14 cellular contexts compared by ENCODE assay signal in the genomic region with DNA sequence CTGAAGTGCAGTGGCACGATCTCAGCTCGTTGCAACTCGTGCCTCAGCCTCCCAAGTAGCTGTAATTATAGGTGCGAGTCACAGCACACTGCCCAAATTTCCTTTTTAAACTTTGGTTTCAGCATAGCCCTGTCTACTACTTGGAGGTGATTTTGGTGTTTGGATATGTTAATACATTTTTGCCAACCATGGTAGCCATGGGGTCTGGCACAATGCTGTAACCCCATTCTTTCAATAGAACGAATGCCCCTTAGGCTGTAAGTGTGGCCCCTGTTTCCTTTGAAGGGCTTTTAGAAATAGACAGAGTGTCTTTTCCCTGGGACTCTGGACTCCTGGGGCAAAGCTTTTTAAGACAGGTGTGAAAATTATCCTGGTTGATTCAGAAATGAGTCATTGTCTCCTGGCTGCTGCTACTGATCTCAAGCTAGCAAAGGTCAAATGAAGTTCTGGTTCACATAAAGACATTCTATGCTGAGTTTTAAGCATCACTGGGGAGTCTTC.
DNase-seq lines count a peak whose midpoint lies in the region; ATAC-seq and TF ChIP-seq lines count a peak whose summit lies in the region.
"Had no signal": no experiment of that assay in that cellular context is flagged by ENCODE, and none has a peak within 500 bp of the region (broad histone marks: within the 10 kb centered on the region; RNA-seq: fewer than 3 reads in every experiment).

No MANE protein-coding gene starts in this region.

- H3K9ac ChIP-seq in DND-41 (ENCODE audit: low read depth, low read length) = no peak overlapping the region
- H3K9ac ChIP-seq in SU-DHL-6 (ENCODE audit: low read length) = no peak overlapping the region
- H3K9ac ChIP-seq: neural progenitor cell had no signal

- ATAC-seq in DND-41 (ENCODE audit: insufficient read depth, low read depth) (no peak), HG02759 (IDR thresholded peaks at IDR 0.05; ENCODE audit: unreplicated experiment) (peak; percentile 3), GM21737 (IDR thresholded peaks at IDR 0.05; ENCODE audit: unreplicated experiment) (no peak)

- DNase-seq in DND-41 (no peak), iris pigment epithelial cell (ENCODE audit: low read depth) (peak; percentile 82), NOMO-1 treated with dmso at 0.1 percent for 144 hours (lab: John Stamatoyannopoulos, UW; ENCODE audit: unreplicated experiment) (no peak), superior temporal gyrus (ENCODE audit: extremely low spot score) (no peak)
- no peak for DNase-seq in activated T-cell treated with anti-CD3 and anti-CD28 coated beads, Interleukin-2, amount 50 U/mL, for 1 hour
- DNase-seq: activated naive CD4-positive, alpha-beta T cell treated with Interleukin-2 at 50 U/mL for 16 hours; CD4-positive, CD25-positive, alpha-beta regulatory T cell; effector CD4-positive, alpha-beta T cell; NCI-H1436; testis had no signal

- TF ChIP-seq CTCF in DND-41 (IDR thresholded peaks at IDR 0.05; ENCODE audit: borderline replicate concordance, extremely low read depth, low read length, poor library complexity, severe bottlenecking) (no peak), SU-DHL-6 (IDR thresholded peaks at IDR 0.05; ENCODE audit: insufficient read depth, low read length, poor library complexity, severe bottlenecking) (no peak)

- no peaks in the 10 kb centered on the region for H3F3A ChIP-seq in SU-DHL-6 (ENCODE audit: insufficient read depth)

- H3K27me3 ChIP-seq in DND-41 (ENCODE audit: insufficient read depth, low read length, poor library complexity) (no peaks in the 10 kb centered on the region), SU-DHL-6 (ENCODE audit: low read length) (no peaks in the 10 kb centered on the region)
- H3K27me3 ChIP-seq: neural progenitor cell, testis had no signal

- no peak overlapping the region for H2AFZ ChIP-seq in DND-41 (ENCODE audit: low read depth, low read length)
- no peak overlapping the region for H2AFZ ChIP-seq in SU-DHL-6 (ENCODE audit: low read depth, low read length, severe bottlenecking)
- H2AFZ ChIP-seq: neural progenitor cell had no signal

- H3K9me3 ChIP-seq in DND-41 (ENCODE audit: insufficient read depth, low read length, severe bottlenecking) (no peaks in the 10 kb centered on the region), SU-DHL-6 (ENCODE audit: insufficient read depth, low read length) (peaks cover 4% of the 10 kb centered on the region; the same call in 1 of the 2 replicates)
- H3K9me3 ChIP-seq: testis had no signal

- H3K36me3 ChIP-seq in DND-41 (ENCODE audit: insufficient read depth, low read length) (no peaks in the 10 kb centered on the region), SU-DHL-6 (ENCODE audit: low read length) (no peaks in the 10 kb centered on the region)
- H3K36me3 ChIP-seq: neural progenitor cell had no signal

- peaks cover 30% of the 10 kb centered on the region for H3K4me1 ChIP-seq in DND-41 (ENCODE audit: insufficient read depth, low read length)
- H3K4me1 ChIP-seq: neural progenitor cell had no signal

- no peaks in the 10 kb centered on the region for H3K79me2 ChIP-seq in DND-41 (ENCODE audit: insufficient read depth, low read length)
- H3K79me2 ChIP-seq in SU-DHL-6 (ENCODE audit: insufficient read depth, low read length) = no peaks in the 10 kb centered on the region

- no peaks in the 10 kb centered on the region for H3K9me2 ChIP-seq in SU-DHL-6 (replicated peaks; ENCODE audit: insufficient read depth, low read length)

- no peaks in the 10 kb centered on the region for H4K20me1 ChIP-seq in DND-41 (ENCODE audit: insufficient read depth, low read length)
- no peaks in the 10 kb centered on the region for H4K20me1 ChIP-seq in SU-DHL-6 (ENCODE audit: low read depth, low read length)

- H3K4me2 ChIP-seq in DND-41 (ENCODE audit: insufficient read depth, low read length) (no peak overlapping the region), SU-DHL-6 (ENCODE audit: low read depth, low read length, poor library complexity, severe bottlenecking) (peak overlapping the region; percentile 45)
- H3K4me2 ChIP-seq: neural progenitor cell had no signal

- H3K4me3 ChIP-seq in DND-41 (ENCODE audit: low read depth in 1 of 2, low read length in 2 of 2) (no peak overlapping the region), SU-DHL-6 (ENCODE audit: insufficient read depth, low read length, poor library complexity, severe bottlenecking) (no peak overlapping the region)
- H3K4me3 ChIP-seq: neural progenitor cell, testis had no signal

- peak overlapping the region; percentile 3 for H3K27ac ChIP-seq in DND-41 (ENCODE audit: low read length)
- no peak overlapping the region for H3K27ac ChIP-seq in SU-DHL-6 (ENCODE audit: low read depth, low read length)
- H3K27ac ChIP-seq: neural progenitor cell, testis had no signal
